In genomic region chr2:161160226-161161073, GRCh38 we compare ENCODE assay signal across 8 cellular contexts. TPM values are rescaled to one million over a fixed set of nuclear protein-coding genes. Genes with fewer than 3 reads are reported as not detected.
DNase-seq lines count a peak whose midpoint lies in the region; ATAC-seq and TF ChIP-seq lines count a peak whose summit lies in the region.

TSS of gene TANK (plus strand) at chr2:161160428. CDS start at chr2:161179663, 19,235 bp downstream.

- H3K9me3 Mint-ChIP-seq in nephron progenitor cell: no peaks in the 10 kb centered on the region
- H3K9me3 Mint-ChIP-seq in stimulated activated naive CD8-positive, alpha-beta T cell treated with anti-CD3 and anti-CD28 coated beads, Interleukin-15, amount 100 ng/mL, for 72 hours: no peaks in the 10 kb centered on the region

- peaks cover 14% of the 10 kb centered on the region for H3K36me3 Mint-ChIP-seq in nephron progenitor cell (ENCODE audit: low read depth)

- H3K27me3 Mint-ChIP-seq in nephron progenitor cell (ENCODE audit: low read depth, poor library complexity): no peaks in the 10 kb centered on the region
- no peaks in the 10 kb centered on the region for H3K27me3 Mint-ChIP-seq in stimulated activated naive CD8-positive, alpha-beta T cell treated with anti-CD3 and anti-CD28 coated beads, Interleukin-15, amount 100 ng/mL, for 72 hours

- DNase-seq in EL (peak; percentile 97), H4 (ENCODE audit: low spot score) (peak; percentile 94), LoVo (ENCODE audit: low spot score) (peak; percentile 96), SHP77 (lab: John Stamatoyannopoulos, UW) (peak; percentile 66 to 73), fibroblast of the aortic adventitia (ENCODE audit: low read depth) (peak; percentile 98), nephron progenitor cell (peak; percentile 83)
- peak; percentile 87 for DNase-seq in activated effector memory CD4-positive, alpha-beta T cell treated with Interleukin-2 at 50 U/mL for 16 hours
- DNase-seq in stimulated activated naive CD8-positive, alpha-beta T cell treated with anti-CD3 and anti-CD28 coated beads, Interleukin-15, amount 100 ng/mL, for 72 hours: peak; percentile 92 to 96

- peak; percentile 95 for ATAC-seq in stimulated activated naive CD8-positive, alpha-beta T cell treated with anti-CD3 and anti-CD28 coated beads, Interleukin-15, amount 100 ng/mL, for 72 hours

- peak within 1 kb of the TSS; percentile 100 for H3K27ac Mint-ChIP-seq in nephron progenitor cell
- H3K27ac Mint-ChIP-seq in stimulated activated naive CD8-positive, alpha-beta T cell treated with anti-CD3 and anti-CD28 coated beads, Interleukin-15, amount 100 ng/mL, for 72 hours: peak within 1 kb of the TSS; percentile 97 to 99

- peak within 1 kb of the TSS; percentile 100 for H3K4me3 Mint-ChIP-seq in nephron progenitor cell
- peak within 1 kb of the TSS; percentile 88 to 98 for H3K4me3 Mint-ChIP-seq in stimulated activated naive CD8-positive, alpha-beta T cell treated with anti-CD3 and anti-CD28 coated beads, Interleukin-15, amount 100 ng/mL, for 72 hours

- peak within 1 kb of the TSS; percentile 95 for H3K4me3 ChIP-seq in fibroblast of the aortic adventitia (ENCODE audit: low read depth, low read length)

- TF ChIP-seq CTCF in fibroblast of the aortic adventitia (IDR thresholded peaks at IDR 0.05; ENCODE audit: insufficient read depth, low read length) (peak; percentile 12), nephron progenitor cell (IDR thresholded peaks at IDR 0.05) (no peak)

- peaks cover 29% of the 10 kb centered on the region for H3K4me1 Mint-ChIP-seq in nephron progenitor cell
- H3K4me1 Mint-ChIP-seq in stimulated activated naive CD8-positive, alpha-beta T cell treated with anti-CD3 and anti-CD28 coated beads, Interleukin-15, amount 100 ng/mL, for 72 hours: peaks cover 49% of the 10 kb centered on the region

RNA-seq across cellular contexts. Expression of gene TANK, which starts in this region (rescaled TPM):
- total RNA-seq in H4 (2014; rRNA removed; shearing (Covaris generic)): 64.4 and 71.3 TPM in 2 replicates
- total RNA-seq in fibroblast of the aortic adventitia (ENCODE audit: low replicate concordance): 44.2 and 57.8 TPM in 2 replicates

Comparison
In these comparisons a context has a peak if more than half of its experiments do, and no peak if none do; other contexts are left out.
1. Peak in every context shown above with its lines: DNase-seq, ATAC-seq and H3K4me3 ChIP-seq.